Comparison of ENCODE assay signal across 21 cellular contexts in genomic region chr13:37303610-37304009, GRCh38.
"Had no signal": no experiment of that assay in that cellular context is flagged by ENCODE, and none has a peak within 500 bp of the region (broad histone marks: within the 10 kb centered on the region; RNA-seq: fewer than 3 reads in every experiment).

No MANE protein-coding gene starts in this region.

- H3K9me3 ChIP-seq: gastroesophageal sphincter, lower lobe of right lung, testis, uterus had no signal

- H3K9ac ChIP-seq: neural progenitor cell had no signal

- H3K27ac ChIP-seq: gastroesophageal sphincter, lower lobe of right lung, neural progenitor cell, spleen, testis, uterus had no signal

- H3K36me3 ChIP-seq: gastroesophageal sphincter, lower lobe of right lung, neural progenitor cell, spleen, uterus had no signal

- ATAC-seq: activated naive CD4-positive, alpha-beta T cell treated with anti-CD3 and anti-CD28 coated beads, Interleukin-2, amount 50 U/mL, for 72 hours; activated T-helper 17 cell treated with anti-CD3 and anti-CD28 coated beads, Interleukin-2, amount 50 U/mL, for 72 hours; gastroesophageal sphincter; left lobe of liver; lower lobe of right lung; naive thymus-derived CD8-positive, alpha-beta T cell had no signal

- H3K4me1 ChIP-seq: gastroesophageal sphincter, lower lobe of right lung, neural progenitor cell, spleen, testis, uterus had no signal

- H2AFZ ChIP-seq: neural progenitor cell had no signal

- H3K4me3 ChIP-seq: gastroesophageal sphincter, lower lobe of right lung, neural progenitor cell, spleen, testis, uterus had no signal

- H3K27me3 ChIP-seq: gastroesophageal sphincter, neural progenitor cell, spleen, testis, uterus had no signal

- H3K4me2 ChIP-seq: neural progenitor cell had no signal

- DNase-seq: activated CD4-positive, alpha-beta T cell treated with anti-CD3 and anti-CD28 coated beads for 1 hour; activated CD8-positive, alpha-beta memory T cell treated with anti-CD3 and anti-CD28 coated beads, Interleukin-2, amount 50 U/mL, for 4 hours; activated T-cell treated with anti-CD3 and anti-CD28 coated beads, Interleukin-2, amount 50 U/mL, for 24 hours; aorta; effector CD8-positive, alpha-beta T cell; head of caudate nucleus; kidney; lower lobe of right lung; naive thymus-derived CD8-positive, alpha-beta T cell; spleen; stimulated activated CD4-positive, alpha-beta T cell treated with anti-CD3 and anti-CD28 coated beads, Interleukin-4, amount 100 ng/mL, for 1 hour; stimulated activated naive CD4-positive, alpha-beta T cell; T-helper 1 cell; testis; trophoblast cell; uterus had no signal
